In the genomic region with DNA sequence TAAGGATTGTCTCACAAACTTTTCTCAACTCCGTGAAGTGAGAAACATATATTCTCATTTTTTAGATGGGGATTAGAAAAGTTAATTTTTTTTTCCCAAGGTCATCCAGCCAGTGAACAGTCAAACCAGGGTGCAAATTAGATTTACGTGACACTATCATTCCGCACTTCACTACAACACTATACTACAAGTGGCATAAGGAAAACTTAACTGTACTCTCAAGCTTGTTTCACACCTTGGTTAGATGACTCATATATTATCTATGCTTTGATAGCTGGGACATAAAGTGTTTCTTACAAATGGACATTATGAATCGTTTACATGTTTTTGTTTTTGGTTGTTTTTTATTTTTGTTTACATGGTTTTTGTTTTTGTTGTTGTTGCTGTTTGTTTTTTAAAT, we compare ENCODE assay signal across 29 cellular contexts.
"Had no signal": no experiment of that assay in that cellular context is flagged by ENCODE, and none has a peak within 500 bp of the region (broad histone marks: within the 10 kb centered on the region; RNA-seq: fewer than 3 reads in every experiment).

No MANE protein-coding gene starts in this region.

- H3K9me3 Mint-ChIP-seq: dendritic cell treated with granulocyte-macrophage colony-stimulating factor and Interleukin-4, amounts not matched to agents 40 ng/mL and 50 ng/mL, for 4 days; endodermal cell had no signal

- H3K4me1 Mint-ChIP-seq: endodermal cell had no signal

- H3K27ac ChIP-seq: colonic mucosa, coronary artery, dorsolateral prefrontal cortex, epithelial cell of prostate, esophagus muscularis mucosa, esophagus squamous epithelium, foreskin keratinocyte, gastroesophageal sphincter, heart left ventricle, heart right ventricle, hepatocyte had no signal

- H2AFZ ChIP-seq: hepatocyte had no signal

- H3K4me2 ChIP-seq: hepatocyte had no signal

- H3K27me3 Mint-ChIP-seq: dendritic cell treated with granulocyte-macrophage colony-stimulating factor and Interleukin-4, amounts not matched to agents 40 ng/mL and 50 ng/mL, for 4 days; effector memory CD8-positive, alpha-beta T cell had no signal

- H3K4me3 ChIP-seq: colonic mucosa, coronary artery, dorsolateral prefrontal cortex, esophagus muscularis mucosa, esophagus squamous epithelium, gastrocnemius medialis, gastroesophageal sphincter, heart left ventricle, heart right ventricle, hepatocyte had no signal

- H3K9me3 ChIP-seq: colonic mucosa, esophagus muscularis mucosa, esophagus squamous epithelium, gastrocnemius medialis, gastroesophageal sphincter, heart left ventricle, heart right ventricle had no signal

- H3K4me1 ChIP-seq: colonic mucosa, esophagus squamous epithelium, foreskin keratinocyte, gastroesophageal sphincter had no signal

- H3K27me3 ChIP-seq: colonic mucosa, esophagus muscularis mucosa, esophagus squamous epithelium, foreskin keratinocyte, gastrocnemius medialis, gastroesophageal sphincter, heart left ventricle, heart right ventricle, hepatocyte had no signal

- H3K27ac Mint-ChIP-seq: dendritic cell treated with granulocyte-macrophage colony-stimulating factor and Interleukin-4, amounts not matched to agents 40 ng/mL and 50 ng/mL, for 4 days; effector memory CD8-positive, alpha-beta T cell; endodermal cell had no signal

- FAIRE-seq: endometrium, endothelial cell of umbilical vein, frontal cortex had no signal

- H3K36me3 ChIP-seq: colonic mucosa, esophagus muscularis mucosa, esophagus squamous epithelium, gastrocnemius medialis, gastroesophageal sphincter, heart left ventricle, heart right ventricle had no signal

- ATAC-seq: effector memory CD8-positive, alpha-beta T cell; esophagus mucosa; foreskin keratinocyte; gastrocnemius medialis; gastroesophageal sphincter; heart left ventricle; heart right ventricle had no signal

- DNase-seq: colonic mucosa; cortex of kidney; dermis blood vessel endothelial cell; dorsolateral prefrontal cortex; effector CD4-positive, alpha-beta T cell; effector CD8-positive, alpha-beta T cell; effector memory CD4-positive, alpha-beta T cell; effector memory CD8-positive, alpha-beta T cell; endodermal cell; erythroblast; esophagus squamous epithelium; foreskin fibroblast; foreskin keratinocyte; foreskin melanocyte; gastrocnemius medialis; glutamatergic neuron; head of caudate nucleus; heart left ventricle; heart right ventricle had no signal

- H3K4me3 Mint-ChIP-seq: dendritic cell treated with granulocyte-macrophage colony-stimulating factor and Interleukin-4, amounts not matched to agents 40 ng/mL and 50 ng/mL, for 4 days; effector memory CD8-positive, alpha-beta T cell; endodermal cell had no signal

- H3K79me2 ChIP-seq: hepatocyte had no signal
